ENCODE assay signal across 6 cellular contexts in the genomic region with DNA sequence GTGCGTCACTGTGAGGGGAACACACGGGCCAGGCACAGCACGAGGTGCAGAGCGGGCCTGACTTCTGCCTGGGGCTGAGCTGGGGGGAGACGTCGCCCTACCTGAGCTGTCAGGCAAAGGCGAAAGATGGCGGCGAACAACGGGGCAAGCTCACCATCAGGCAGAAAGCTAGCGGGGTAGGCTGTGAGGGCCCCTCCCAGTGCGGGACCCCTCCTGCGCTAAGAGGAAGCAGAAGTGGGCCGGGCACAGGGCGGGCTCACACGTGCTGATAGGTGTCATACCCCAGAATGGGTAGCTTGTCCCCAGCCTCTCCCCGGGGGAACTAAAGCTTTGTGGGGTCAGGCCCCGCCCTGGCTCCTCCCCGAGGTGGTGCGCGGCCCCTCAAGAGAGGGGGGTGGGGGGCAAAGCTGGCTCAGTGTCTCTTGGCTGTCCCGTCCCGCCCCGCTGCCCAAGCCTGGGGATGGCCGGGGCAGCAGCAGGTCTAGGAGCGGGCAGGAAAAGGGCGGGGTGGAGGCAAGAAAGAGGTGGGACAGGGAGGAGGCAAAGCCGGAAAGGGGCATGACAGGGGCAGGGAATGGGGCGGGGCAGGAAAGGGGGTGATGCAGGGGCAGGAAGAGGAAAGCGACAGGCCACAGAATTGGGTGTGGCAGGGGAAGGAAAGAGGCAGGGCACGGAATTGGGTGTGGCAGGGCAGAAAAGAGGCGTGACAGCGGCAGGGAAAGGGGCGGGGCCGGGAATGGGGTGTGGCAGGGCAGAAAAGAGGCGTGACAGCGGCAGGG. TPM values are rescaled to one million over a fixed set of nuclear protein-coding genes. Genes with fewer than 3 reads are reported as not detected.
A peak's percentile ranks its signal among the peaks of the same experiment; 100 is the strongest.
DNase-seq lines count a peak whose midpoint lies in the region; ATAC-seq and TF ChIP-seq lines count a peak whose summit lies in the region.

No MANE protein-coding gene starts in this region.

- ATAC-seq in HG02938 (IDR thresholded peaks at IDR 0.05; ENCODE audit: unreplicated experiment) = no peak

- no peaks in the 10 kb centered on the region for H3K27me3 Mint-ChIP-seq in activated T-helper 1 cell treated with anti-CD3 and anti-CD28 coated beads, Interleukin-12 subunit alpha, Interleukin-12 subunit beta, Interleukin-2, Interleukin-4 antibody, amounts not matched to agents 30 ng/mL and 10 ng/mL and 1 ng/mL, durations not matched to agents 14 hours and 24 hours and 36 hours (ENCODE audit: insufficient read depth)

- peak overlapping the region in 1 of 2 donors; percentile 20 for H3K27ac ChIP-seq in liver (ENCODE audit: low read depth in 1 of 2, low read length in 2 of 2)

- in situ Hi-C loops in KBM-7 (cut with MboI; ENCODE audit: low pct_unique_long_range_greater_than_20kb, low sequenced_read_pairs) = no loop called here

- H3K4me3 ChIP-seq in liver (ENCODE audit: low read depth in 1 of 3, low read length in 3 of 3) = no peak overlapping the region

- peaks cover 16 to 51% (median 23%) of the 10 kb centered on the region in 4 donors for H3K36me3 ChIP-seq in liver (ENCODE audit: control insufficient read depth in 4 of 4, insufficient read depth in 3 of 4, low read depth in 1 of 4, low read length in 3 of 4)

- no peak for TF ChIP-seq CTCF in liver (IDR thresholded peaks at IDR 0.05; ENCODE audit: low read depth, low read length, missing input control)

- no peaks in the 10 kb centered on the region for H3K9me3 Mint-ChIP-seq in activated T-helper 1 cell treated with anti-CD3 and anti-CD28 coated beads, Interleukin-12 subunit alpha, Interleukin-12 subunit beta, Interleukin-2, Interleukin-4 antibody, amounts not matched to agents 30 ng/mL and 10 ng/mL and 1 ng/mL, durations not matched to agents 14 hours and 24 hours and 36 hours

- WGBS in liver = 81% methylated on average over 35 of the region's 37 CpGs

- H3K27ac Mint-ChIP-seq in activated T-helper 1 cell treated with anti-CD3 and anti-CD28 coated beads, Interleukin-12 subunit alpha, Interleukin-12 subunit beta, Interleukin-2, Interleukin-4 antibody, amounts not matched to agents 30 ng/mL and 10 ng/mL and 1 ng/mL, durations not matched to agents 14 hours and 24 hours and 36 hours = peak overlapping the region; percentile 82

- peaks cover 8% of the 10 kb centered on the region for H3K36me3 Mint-ChIP-seq in activated T-helper 1 cell treated with anti-CD3 and anti-CD28 coated beads, Interleukin-12 subunit alpha, Interleukin-12 subunit beta, Interleukin-2, Interleukin-4 antibody, amounts not matched to agents 30 ng/mL and 10 ng/mL and 1 ng/mL, durations not matched to agents 14 hours and 24 hours and 36 hours (ENCODE audit: low read depth)

- intact Hi-C loops in activated T-helper 1 cell treated with anti-CD3 and anti-CD28 coated beads, Interleukin-12 subunit alpha, Interleukin-12 subunit beta, Interleukin-2, Interleukin-4 antibody, amounts not matched to agents 30 ng/mL and 10 ng/mL and 1 ng/mL, durations not matched to agents 14 hours and 24 hours and 36 hours (cut with micrococcal nuclease) = loop anchor here (2.0 kb wide), 1 partner anchor 389 kb away; no protein-coding TSS in a partner anchor

- H3K4me1 ChIP-seq in liver (ENCODE audit: control insufficient read depth in 4 of 4, insufficient read depth in 4 of 4, low read length in 3 of 4) = peaks cover 0 to 2% (median 0%) of the 10 kb centered on the region in 4 donors

- no peak overlapping the region for H3K4me3 Mint-ChIP-seq in activated T-helper 1 cell treated with anti-CD3 and anti-CD28 coated beads, Interleukin-12 subunit alpha, Interleukin-12 subunit beta, Interleukin-2, Interleukin-4 antibody, amounts not matched to agents 30 ng/mL and 10 ng/mL and 1 ng/mL, durations not matched to agents 14 hours and 24 hours and 36 hours

- no peak overlapping the region for H3K9ac ChIP-seq in liver (ENCODE audit: low read depth in 1 of 2, low read length in 2 of 2)

- H3K27me3 ChIP-seq in liver (ENCODE audit: control insufficient read depth in 4 of 4, insufficient read depth in 4 of 4, low read length in 3 of 4) = no peaks in the 10 kb centered on the region

- no peak for TF ChIP-seq RAD21 in liver (IDR thresholded peaks at IDR 0.05)

- peak; percentile 71 for DNase-seq in KBM-7
- DNase-seq in activated T-helper 1 cell treated with anti-CD3 and anti-CD28 coated beads, Interleukin-12 subunit alpha, Interleukin-12 subunit beta, Interleukin-2, Interleukin-4 antibody, amounts not matched to agents 30 ng/mL and 10 ng/mL and 1 ng/mL, durations not matched to agents 14 hours and 24 hours and 36 hours (ENCODE audit: low spot score) = peak; percentile 79
- DNase-seq in DMS53 (lab: John Stamatoyannopoulos, UW) = no peak
- DNase-seq in NCI-H146 (lab: John Stamatoyannopoulos, UW) = no peak

- no peaks in the 10 kb centered on the region for H3K9me3 ChIP-seq in liver (ENCODE audit: control insufficient read depth in 4 of 4, low read length in 3 of 4)

- peaks cover 4% of the 10 kb centered on the region for H3K4me1 Mint-ChIP-seq in activated T-helper 1 cell treated with anti-CD3 and anti-CD28 coated beads, Interleukin-12 subunit alpha, Interleukin-12 subunit beta, Interleukin-2, Interleukin-4 antibody, amounts not matched to agents 30 ng/mL and 10 ng/mL and 1 ng/mL, durations not matched to agents 14 hours and 24 hours and 36 hours (ENCODE audit: low read depth)

TF ChIP-seq in liver, 16 proteins besides CTCF, POLR2A, EP300 and RAD21:
- TF ChIP-seq HNF4A (conservative IDR thresholded peaks at IDR 0.05) (no peak), SP1 (IDR thresholded peaks at IDR 0.05) (peak; percentile 12), EGR1 (IDR thresholded peaks at IDR 0.05; ENCODE audit: low read depth in 2 of 2) (no peak), GABPA (IDR thresholded peaks at IDR 0.05 in 1 of 2, conservative IDR thresholded peaks at IDR 0.05 in 1 of 2) (no peak)
TF ChIP-seq in liver: peak in this region for 1.

RNA-seq across cellular contexts. Expression of gene UCKL1, which starts 14.7 kb away (rescaled TPM):
- total RNA-seq in activated T-helper 1 cell treated with anti-CD3 and anti-CD28 coated beads, Interleukin-12 subunit alpha, Interleukin-12 subunit beta, Interleukin-2, Interleukin-4 antibody, amounts not matched to agents 30 ng/mL and 10 ng/mL and 1 ng/mL, durations not matched to agents 14 hours and 24 hours and 36 hours = 48.7 and 49.3 TPM in 2 replicates
- total RNA-seq in liver = 10 to 100 TPM; 16.4 to 20.4 TPM
- polyA plus RNA-seq in liver = 10 to 100 TPM; 16.4 to 20.1 TPM

RNA-seq across cellular contexts. Expression of gene ZNF512B, which starts 28.3 kb away (rescaled TPM):
- 28.0 and 28.3 TPM in 2 replicates for total RNA-seq in activated T-helper 1 cell treated with anti-CD3 and anti-CD28 coated beads, Interleukin-12 subunit alpha, Interleukin-12 subunit beta, Interleukin-2, Interleukin-4 antibody, amounts not matched to agents 30 ng/mL and 10 ng/mL and 1 ng/mL, durations not matched to agents 14 hours and 24 hours and 36 hours
- 10 to 100 TPM in 1 of 2 donors, 1 to 10 TPM in 1; 9.2 to 11.8 TPM for total RNA-seq in liver
- 10 to 100 TPM in 1 of 2 donors, 1 to 10 TPM in 1; 1.8 to 10.4 TPM for polyA plus RNA-seq in liver

RNA-seq across cellular contexts. Expression of gene SAMD10, which starts 38.0 kb away (rescaled TPM):
- 29.4 and 34.9 TPM in 2 replicates for total RNA-seq in activated T-helper 1 cell treated with anti-CD3 and anti-CD28 coated beads, Interleukin-12 subunit alpha, Interleukin-12 subunit beta, Interleukin-2, Interleukin-4 antibody, amounts not matched to agents 30 ng/mL and 10 ng/mL and 1 ng/mL, durations not matched to agents 14 hours and 24 hours and 36 hours
- total RNA-seq in liver = 1 to 10 TPM; 1.4 to 2.8 TPM
- polyA plus RNA-seq in liver = 1 to 10 TPM in 1 of 2 donors, under 1 TPM in 1; 0.74 to 3.4 TPM

RNA-seq across cellular contexts. Expression of gene PRPF6, which starts 39.5 kb away (rescaled TPM):
- total RNA-seq in activated T-helper 1 cell treated with anti-CD3 and anti-CD28 coated beads, Interleukin-12 subunit alpha, Interleukin-12 subunit beta, Interleukin-2, Interleukin-4 antibody, amounts not matched to agents 30 ng/mL and 10 ng/mL and 1 ng/mL, durations not matched to agents 14 hours and 24 hours and 36 hours = 82.3 and 83.6 TPM in 2 replicates
- total RNA-seq in liver = 10 to 100 TPM; 24.2 to 24.9 TPM
- polyA plus RNA-seq in liver = 10 to 100 TPM; 16.3 to 22.0 TPM

RNA-seq across cellular contexts. Expression of gene DNAJC5, which starts 46.5 kb away (rescaled TPM):
- 47.5 and 48.2 TPM in 2 replicates for total RNA-seq in activated T-helper 1 cell treated with anti-CD3 and anti-CD28 coated beads, Interleukin-12 subunit alpha, Interleukin-12 subunit beta, Interleukin-2, Interleukin-4 antibody, amounts not matched to agents 30 ng/mL and 10 ng/mL and 1 ng/mL, durations not matched to agents 14 hours and 24 hours and 36 hours
- total RNA-seq in liver = 10 to 100 TPM; 22.4 to 28.6 TPM
- 10 to 100 TPM in 1 of 2 donors, 1 to 10 TPM in 1; 8.2 to 15.0 TPM for polyA plus RNA-seq in liver

Comparison
In these comparisons a context has a peak if more than half of its experiments do, and no peak if none do; other contexts are left out.
1. DNase-seq: peak in KBM-7 (single experiment) and activated T-helper 1 cell treated with anti-CD3 and anti-CD28 coated beads, Interleukin-12 subunit alpha, Interleukin-12 subunit beta, Interleukin-2, Interleukin-4 antibody, amounts not matched to agents 30 ng/mL and 10 ng/mL and 1 ng/mL, durations not matched to agents 14 hours and 24 hours and 36 hours (single experiment); none in DMS53 (single experiment) and NCI-H146 (single experiment).